Comparison of ENCODE assay signal across 1 cellular context in genomic region chr2:127093648-127094210, GRCh38.
TF ChIP-seq lines count a peak whose summit lies in the region.

No MANE protein-coding gene starts in this region.

TF ChIP-seq in H1, 55 proteins besides CTCF, POLR2A, EP300 and RAD21 (continued from another document):
- TF ChIP-seq MAX (IDR thresholded peaks at IDR 0.05): no peak
- TF ChIP-seq KDM1A (IDR thresholded peaks at IDR 0.05; ENCODE audit: borderline replicate concordance, low read length): no peak
- TF ChIP-seq ZNF274 (IDR thresholded peaks at IDR 0.05; ENCODE audit: borderline replicate concordance, extremely low read depth, low read length): no peak
- no peak for TF ChIP-seq EGR1 (IDR thresholded peaks at IDR 0.05; ENCODE audit: borderline replicate concordance, low read depth, low read length)
